Comparison of ENCODE assay signal across 15 cellular contexts in the genomic region with DNA sequence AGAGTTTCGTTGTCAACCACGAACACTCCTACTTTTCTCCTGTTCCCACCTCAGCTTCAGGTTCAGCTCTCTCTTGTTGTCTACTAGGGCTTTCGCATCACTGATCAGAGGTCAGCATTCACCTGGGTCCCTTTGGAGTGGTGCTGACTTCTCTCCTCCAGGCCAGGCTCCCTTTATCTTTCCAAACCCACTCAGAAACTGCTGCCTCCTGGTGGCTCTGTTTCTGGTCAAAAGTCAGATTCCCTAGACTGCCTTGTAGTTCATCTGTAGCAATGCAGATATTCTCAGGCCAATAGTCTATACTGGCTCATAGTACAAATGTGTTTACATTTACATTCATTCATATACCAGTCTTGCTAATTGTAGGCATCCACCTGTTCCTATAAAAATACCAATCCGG. TPM values are rescaled to one million over a fixed set of nuclear protein-coding genes. Genes with fewer than 3 reads are reported as not detected.
DNase-seq lines count a peak whose midpoint lies in the region; ATAC-seq, FAIRE-seq and TF ChIP-seq lines count a peak whose summit lies in the region.
"Had no signal": no experiment of that assay in that cellular context is flagged by ENCODE, and none has a peak within 500 bp of the region (broad histone marks: within the 10 kb centered on the region; RNA-seq: fewer than 3 reads in every experiment).

No MANE protein-coding gene starts in this region.

- H2AFZ ChIP-seq in HCT116 (ENCODE audit: low read depth, low read length, poor library complexity, severe bottlenecking): no peak overlapping the region
- H2AFZ ChIP-seq in astrocyte (ENCODE audit: low read depth, low read length): no peak overlapping the region

- no peak overlapping the region for H3K4me3 Mint-ChIP-seq in astrocyte (ENCODE audit: unreplicated experiment)
- H3K4me3 Mint-ChIP-seq: stimulated activated naive B cell treated with anti-CD40 and anti-IgM and Interleukin-4, amounts not matched to agents 10 μg/mL and 1 μg/mL and 100 μg/mL, for 72 hours had no signal

- no peaks in the 10 kb centered on the region for H3K9me3 Mint-ChIP-seq in astrocyte (ENCODE audit: unreplicated experiment)
- H3K9me3 Mint-ChIP-seq: stimulated activated naive B cell treated with anti-CD40 and anti-IgM and Interleukin-4, amounts not matched to agents 10 μg/mL and 1 μg/mL and 100 μg/mL, for 72 hours had no signal

- DNase-seq in AG04450 (ENCODE audit: low read depth, low spot score) (no peak), HCT116 (ENCODE audit: low read depth, low spot score) (no peak), astrocyte (ENCODE audit: low read depth) (no peak), iPS-NIHi7 (ENCODE audit: extremely low spot score) (peak; percentile 54), glomerular visceral epithelial cell (ENCODE audit: extremely low spot score) (no peak), NCI-H187 (lab: John Stamatoyannopoulos, UW) (no peak), kidney (no peak)
- DNase-seq: activated T-cell treated with anti-CD3 and anti-CD28 coated beads for 4 hours; GOT3; Karpas-422; NCI-H2171 treated with DMSO at 0.1 percent for 48 hours; occipital lobe; stimulated activated naive B cell treated with anti-CD40 and anti-IgM and Interleukin-4, amounts not matched to agents 10 μg/mL and 1 μg/mL and 100 μg/mL, for 72 hours had no signal

- TF ChIP-seq POLR2A in HCT116 (IDR thresholded peaks at IDR 0.05; ENCODE audit: borderline replicate concordance, extremely low read depth, insufficient read depth, insufficient read length): no peak

- H3K4me2 ChIP-seq in HCT116 (ENCODE audit: low read length): no peak overlapping the region
- no peak overlapping the region for H3K4me2 ChIP-seq in astrocyte (ENCODE audit: low read length)

- no peak overlapping the region for H3K27ac Mint-ChIP-seq in astrocyte (ENCODE audit: unreplicated experiment)
- H3K27ac Mint-ChIP-seq: stimulated activated naive B cell treated with anti-CD40 and anti-IgM and Interleukin-4, amounts not matched to agents 10 μg/mL and 1 μg/mL and 100 μg/mL, for 72 hours had no signal

- ATAC-seq in HCT116 (peak; percentile 59), GM21367 (IDR thresholded peaks at IDR 0.05; ENCODE audit: unreplicated experiment) (no peak)
- ATAC-seq: stimulated activated naive B cell treated with anti-CD40 and anti-IgM and Interleukin-4, amounts not matched to agents 10 μg/mL and 1 μg/mL and 100 μg/mL, for 72 hours had no signal

- CTCF ChIA-PET in AG04450 (lab: Charles Lee): no interaction called here
- CTCF ChIA-PET in HCT116 (lab: Charles Lee): no interaction called here

- no peak overlapping the region for H3K4me3 ChIP-seq in AG04450 (ENCODE audit: low read depth, low read length)
- H3K4me3 ChIP-seq in HCT116 (replicated peaks in 1 of 2; ENCODE audit: low read depth in 1 of 2, low read length in 2 of 2): no peak overlapping the region
- H3K4me3 ChIP-seq in astrocyte (ENCODE audit: insufficient read depth, low read depth, low read length): no peak overlapping the region
- no peak overlapping the region for H3K4me3 ChIP-seq in kidney (ENCODE audit: low read length in 2 of 2)

- H3K9ac ChIP-seq in HCT116 (ENCODE audit: low read length) (no peak overlapping the region), astrocyte (ENCODE audit: low read length) (no peak overlapping the region), kidney (ENCODE audit: low read length in 2 of 2) (no peak overlapping the region)

- no peaks in the 10 kb centered on the region for H3K9me3 ChIP-seq in AG04450 (ENCODE audit: control insufficient read depth, insufficient read depth, low read length)
- no peaks in the 10 kb centered on the region for H3K9me3 ChIP-seq in HCT116 (ENCODE audit: control insufficient read depth in 1 of 2, insufficient read depth in 1 of 2, low read depth in 1 of 2, low read length in 2 of 2)
- H3K9me3 ChIP-seq in astrocyte (ENCODE audit: insufficient read depth, low read depth, low read length): no peaks in the 10 kb centered on the region
- H3K9me3 ChIP-seq in kidney (ENCODE audit: control insufficient read depth in 1 of 2, low read length in 2 of 2): no peaks in the 10 kb centered on the region

- no peaks in the 10 kb centered on the region for H3K9me2 ChIP-seq in HCT116 (ENCODE audit: insufficient read depth)

- intact Hi-C loops in HCT116 (cut with micrococcal nuclease): no loop called here
- intact Hi-C loops in kidney (cut with DNase I): no loop called here

- peak; percentile 47 for TF ChIP-seq RAD21 in HCT116 (IDR thresholded peaks at IDR 0.05; ENCODE audit: low read depth)

- RAD21 ChIA-PET in HCT116 (lab: Charles Lee; ENCODE audit: low non-redundant PET in 1 of 2, low total read pairs in 2 of 2, uncharacterized antibody in 2 of 2, unreplicated experiment in 2 of 2): no interaction called here

- H4K20me1 ChIP-seq in HCT116 (ENCODE audit: insufficient read depth) (no peaks in the 10 kb centered on the region), astrocyte (ENCODE audit: insufficient read depth, low read length) (no peaks in the 10 kb centered on the region)

- BruUV-seq in HCT116 (replicated peaks; lab: Mats Ljungman, UMichigan): no TSS peak

- H3K4me1 ChIP-seq in HCT116 (ENCODE audit: control insufficient read depth in 1 of 2, insufficient read depth in 2 of 2, low read length in 2 of 2): peaks cover 0 to 12% of the 10 kb centered on the region in 2 experiments; a peak in 2 of 4 replicates
- no peaks in the 10 kb centered on the region for H3K4me1 ChIP-seq in astrocyte (ENCODE audit: insufficient read depth, low read length)
- no peaks in the 10 kb centered on the region for H3K4me1 ChIP-seq in kidney (ENCODE audit: control insufficient read depth in 1 of 2, insufficient read depth in 1 of 2, low read depth in 1 of 2, low read length in 2 of 2)

- H3K27me3 ChIP-seq in AG04450 (ENCODE audit: control insufficient read depth, insufficient read depth, low read length) (peaks cover 22% of the 10 kb centered on the region), HCT116 (ENCODE audit: insufficient read depth, low read length) (no peaks in the 10 kb centered on the region), astrocyte (ENCODE audit: insufficient read depth, low read length) (peaks cover 9% of the 10 kb centered on the region)

- TF ChIP-seq CTCF in AG04450 (IDR thresholded peaks at IDR 0.05; ENCODE audit: low read depth, low read length) (peak; percentile 13; the same call in 1 of the 2 replicates), HCT116 (IDR thresholded peaks at IDR 0.05 in 2 of 3, conservative IDR thresholded peaks at IDR 0.05 in 1 of 3; ENCODE audit: borderline replicate concordance in 1 of 3, insufficient read depth in 1 of 3, low read depth in 2 of 3, low read length in 2 of 3) (peak; percentile 26 to 30 (median 29); a peak in 4 of 6 replicates), astrocyte (IDR thresholded peaks at IDR 0.05; ENCODE audit: insufficient read depth, low read depth, low read length) (peak; percentile 4), kidney (IDR thresholded peaks at IDR 0.05; ENCODE audit: borderline replicate concordance, extremely low read depth, insufficient read depth) (no peak)

- FAIRE-seq in astrocyte (lab: Jason Lieb, UNC) (no peak), kidney (lab: Jason Lieb, UNC) (no peak)
- FAIRE-seq: endothelial cell of umbilical vein had no signal

- peaks cover 23% of the 10 kb centered on the region for H3K27me3 Mint-ChIP-seq in astrocyte (ENCODE audit: low read depth, unreplicated experiment)

- H3K36me3 Mint-ChIP-seq in astrocyte (ENCODE audit: low read depth, unreplicated experiment): no peaks in the 10 kb centered on the region
- H3K36me3 Mint-ChIP-seq: stimulated activated naive B cell treated with anti-CD40 and anti-IgM and Interleukin-4, amounts not matched to agents 10 μg/mL and 1 μg/mL and 100 μg/mL, for 72 hours had no signal

- H3K36me3 ChIP-seq in HCT116 (ENCODE audit: control insufficient read depth in 1 of 2, insufficient read depth in 2 of 2, low read length in 2 of 2) (no peaks in the 10 kb centered on the region), astrocyte (ENCODE audit: insufficient read depth, low read length) (no peaks in the 10 kb centered on the region), kidney (ENCODE audit: control insufficient read depth in 1 of 2, insufficient read depth in 2 of 2, low read length in 2 of 2) (no peaks in the 10 kb centered on the region)

- POLR2A ChIA-PET in AG04450 (lab: Yijun Ruan, JAX) (no interaction called here), HCT116 (lab: Charles Lee) (no interaction called here)

- no peaks in the 10 kb centered on the region for H3K4me1 Mint-ChIP-seq in astrocyte (ENCODE audit: low read depth, unreplicated experiment)
- H3K4me1 Mint-ChIP-seq: stimulated activated naive B cell treated with anti-CD40 and anti-IgM and Interleukin-4, amounts not matched to agents 10 μg/mL and 1 μg/mL and 100 μg/mL, for 72 hours had no signal

- H3K79me2 ChIP-seq in HCT116 (ENCODE audit: insufficient read depth, low read length): no peaks in the 10 kb centered on the region
- no peaks in the 10 kb centered on the region for H3K79me2 ChIP-seq in astrocyte (ENCODE audit: insufficient read depth, low read length)

- H3K27ac ChIP-seq in AG04450 (ENCODE audit: low read depth, low read length) (no peak overlapping the region), HCT116 (ENCODE audit: low read depth, low read length) (no peak overlapping the region), astrocyte (ENCODE audit: low read depth, low read length) (no peak overlapping the region), kidney (ENCODE audit: low read depth in 2 of 2, low read length in 2 of 2) (no peak overlapping the region)

TF ChIP-seq in HCT116, 20 proteins besides CTCF, POLR2A, EP300 and RAD21 (continues in another document):
- TF ChIP-seq ATF3 (IDR thresholded peaks at IDR 0.05) (no peak), ZNF274 (IDR thresholded peaks at IDR 0.05; ENCODE audit: low read depth, low read length) (no peak)

RNA-seq across cellular contexts. Expression of gene ERI3, which starts 6.4 kb away (rescaled TPM):
- polyA plus RNA-seq in AG04450 (2011; rRNA removed) (46.2 and 54.0 TPM in 2 replicates), kidney (ENCODE audit: insufficient read depth, low read depth, low replicate concordance) (126 TPM)
- polyA minus RNA-seq in AG04450 (2011; rRNA and poly(A)+ RNA removed): 56.5 and 73.0 TPM in 2 replicates
- total RNA-seq in HCT116 (2021; ENCODE audit: unreplicated experiment) (74.2 TPM), astrocyte (58.3 and 60.5 TPM in 2 replicates), kidney (60.4 TPM)
- 58.1 and 63.1 TPM in 2 replicates for polyA plus RNA-seq in HCT116 (2012)

RNA-seq across cellular contexts. Expression of gene RNF220, which starts 43.6 kb away (rescaled TPM):
- 46.4 and 48.0 TPM in 2 replicates for polyA plus RNA-seq in AG04450 (2011; rRNA removed)
- 28.4 and 38.7 TPM in 2 replicates for polyA minus RNA-seq in AG04450 (2011; rRNA and poly(A)+ RNA removed)
- 84.5 TPM for total RNA-seq in HCT116 (2021; ENCODE audit: unreplicated experiment)
- 87.9 and 95.2 TPM in 2 replicates for polyA plus RNA-seq in HCT116 (2012)
- 47.1 and 47.4 TPM in 2 replicates for total RNA-seq in astrocyte
- total RNA-seq in kidney: 66.9 TPM
- 69.0 TPM for polyA plus RNA-seq in kidney (ENCODE audit: insufficient read depth, low read depth, low replicate concordance)
